ENCODE assay signal across 1 cellular context in the genomic region with DNA sequence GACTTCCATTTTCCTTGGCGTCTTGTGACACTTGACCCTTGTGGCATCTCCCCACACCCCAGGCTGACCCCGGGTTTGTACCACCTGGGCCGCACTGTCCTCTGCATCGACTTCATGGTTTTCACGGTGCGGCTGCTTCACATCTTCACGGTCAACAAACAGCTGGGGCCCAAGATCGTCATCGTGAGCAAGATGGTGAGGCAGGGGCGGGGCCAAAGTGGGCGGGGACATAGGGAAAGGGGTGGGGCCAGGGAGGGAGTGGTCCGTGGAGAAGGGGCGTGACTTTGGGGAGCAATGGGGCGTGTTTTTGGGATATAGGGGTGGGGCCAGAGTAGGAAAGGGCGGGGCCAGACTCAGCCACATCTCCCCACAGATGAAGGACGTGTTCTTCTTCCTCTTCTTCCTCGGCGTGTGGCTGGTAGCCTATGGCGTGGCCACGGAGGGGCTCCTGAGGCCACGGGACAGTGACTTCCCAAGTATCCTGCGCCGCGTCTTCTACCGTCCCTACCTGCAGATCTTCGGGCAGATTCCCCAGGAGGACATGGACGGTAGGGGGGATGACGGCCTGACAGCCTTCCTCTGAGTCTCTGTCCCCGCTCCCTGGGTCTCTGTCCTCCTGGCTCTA.
TF ChIP-seq lines count a peak whose summit lies in the region.

No MANE protein-coding gene starts in this region.

TF ChIP-seq in H1, 55 proteins besides CTCF, POLR2A, EP300 and RAD21:
- TF ChIP-seq TAF1 (IDR thresholded peaks at IDR 0.05; ENCODE audit: low read depth, low read length) (no peak), SIN3A (conservative IDR thresholded peaks at IDR 0.05 in 1 of 2, IDR thresholded peaks at IDR 0.05 in 1 of 2; ENCODE audit: low read depth in 1 of 2, low read length in 2 of 2) (no peak), SP2 (IDR thresholded peaks at IDR 0.05; ENCODE audit: low read length) (no peak), YY1 (IDR thresholded peaks at IDR 0.05; ENCODE audit: low read depth, low read length) (no peak), KDM5A (IDR thresholded peaks at IDR 0.05; ENCODE audit: low read length) (no peak), RXRA (IDR thresholded peaks at IDR 0.05; ENCODE audit: insufficient read depth, low read depth, low read length) (no peak), SP1 (IDR thresholded peaks at IDR 0.05; ENCODE audit: low read depth, low read length) (no peak), SRF (IDR thresholded peaks at IDR 0.05; ENCODE audit: low read depth, low read length) (no peak), HDAC6 (IDR thresholded peaks at IDR 0.05; ENCODE audit: low read depth, low read length) (no peak), CHD2 (IDR thresholded peaks at IDR 0.05; ENCODE audit: low read length) (no peak), GTF2F1 (IDR thresholded peaks at IDR 0.05; ENCODE audit: borderline replicate concordance, low read depth, low read length) (no peak)
- TF ChIP-seq, protein P1, sequence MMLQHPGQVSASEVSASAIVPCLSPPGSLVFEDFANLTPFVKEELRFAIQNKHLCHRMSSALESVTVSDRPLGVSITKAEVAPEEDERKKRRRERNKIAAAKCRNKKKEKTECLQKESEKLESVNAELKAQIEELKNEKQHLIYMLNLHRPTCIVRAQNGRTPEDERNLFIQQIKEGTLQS (IDR thresholded peaks at IDR 0.05; ENCODE audit: insufficient read depth, low read depth, low read length), result no peak
